Comparison of ENCODE assay signal across 1 cellular context in genomic region chr19:40494191-40494838, GRCh38.
TF ChIP-seq lines count a peak whose summit lies in the region.

No MANE protein-coding gene starts in this region.

TF ChIP-seq in HEK293, 187 proteins besides CTCF, POLR2A, EP300 and RAD21 (continued from another document):
- TF ChIP-seq ZNF514 (tag by site-specific recombination; IDR thresholded peaks at IDR 0.05), result no peak
